ENCODE assay signal across 8 cellular contexts in the genomic region with DNA sequence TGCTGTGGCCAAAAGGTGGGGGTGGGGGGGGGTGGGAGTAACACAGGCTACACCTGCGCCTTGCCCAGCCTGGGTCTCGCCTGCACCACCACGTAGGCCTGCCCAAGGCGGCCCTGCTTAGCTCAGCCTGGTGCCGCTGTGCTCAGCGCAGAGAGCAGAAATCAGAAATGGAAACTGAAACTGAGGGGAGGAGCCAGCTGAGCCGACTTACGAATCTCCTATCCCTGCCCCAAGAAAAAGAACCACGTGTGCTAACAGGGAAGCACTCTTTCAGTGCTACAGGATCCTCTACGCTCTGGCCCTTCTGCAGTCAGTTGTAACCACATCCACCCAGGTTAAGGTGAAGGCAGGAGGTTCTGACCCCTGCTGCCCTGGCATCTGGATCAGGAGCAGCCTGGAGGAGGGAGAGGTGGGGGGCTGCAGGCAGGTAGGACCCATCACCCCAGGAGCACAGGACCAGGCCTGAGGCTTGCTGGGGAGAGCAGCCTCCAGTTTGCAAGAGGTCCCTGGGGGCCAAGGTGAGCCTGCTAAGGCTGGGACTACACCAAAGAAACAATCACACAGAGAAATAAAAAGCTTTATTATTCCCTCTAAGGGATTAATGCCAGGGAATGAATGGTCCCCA. TPM values are rescaled to one million over a fixed set of nuclear protein-coding genes. Genes with fewer than 3 reads are reported as not detected.
DNase-seq lines count a peak whose midpoint lies in the region; ATAC-seq and TF ChIP-seq lines count a peak whose summit lies in the region.

TSS of gene DHX58 (minus strand) at position 163 of the 625 bp plus-strand sequence. CDS start 822 bp downstream, outside the sequence.

- peak within 1 kb of the TSS; percentile 70 for H3K4me3 Mint-ChIP-seq in activated T-cell treated with anti-CD3 and anti-CD28 coated beads, Interleukin-2, amount 50 U/mL, for 24 hours

- no peaks in the 10 kb centered on the region for H3F3A ChIP-seq in OCI-LY1 (ENCODE audit: insufficient read depth, low read length)

- no peaks in the 10 kb centered on the region for H3K9me3 Mint-ChIP-seq in activated T-cell treated with anti-CD3 and anti-CD28 coated beads, Interleukin-2, amount 50 U/mL, for 24 hours

- H3K9ac ChIP-seq in OCI-LY1 (ENCODE audit: low read length), result peak within 1 kb of the TSS; percentile 82
- peak within 1 kb of the TSS; percentile 40 for H3K9ac ChIP-seq in fibroblast of lung (ENCODE audit: insufficient read depth, low read length)

- no peaks in the 10 kb centered on the region for H3K9me3 ChIP-seq in OCI-LY1 (ENCODE audit: low read length)
- H3K9me3 ChIP-seq in fibroblast of lung (ENCODE audit: control insufficient read depth, insufficient read depth, low read depth, low read length), result no peaks in the 10 kb centered on the region
- H3K9me3 ChIP-seq in thoracic aorta, result no peaks in the 10 kb centered on the region

- H3K27me3 Mint-ChIP-seq in activated T-cell treated with anti-CD3 and anti-CD28 coated beads, Interleukin-2, amount 50 U/mL, for 24 hours, result no peaks in the 10 kb centered on the region

- H3K36me3 ChIP-seq in OCI-LY1 (ENCODE audit: insufficient read depth, low read length) (peaks cover 27% of the 10 kb centered on the region; the same call in 1 of the 2 replicates), fibroblast of lung (ENCODE audit: control insufficient read depth, insufficient read depth, low read length) (peaks cover 21% of the 10 kb centered on the region), thoracic aorta (peaks cover 6% of the 10 kb centered on the region)

- H3K79me2 ChIP-seq in OCI-LY1 (ENCODE audit: insufficient read depth, low read length) (no peaks in the 10 kb centered on the region), fibroblast of lung (ENCODE audit: control insufficient read depth, insufficient read depth, low read length) (no peaks in the 10 kb centered on the region)

- TF ChIP-seq CTCF in 22Rv1 (IDR thresholded peaks at IDR 0.05), result no peak
- TF ChIP-seq CTCF in OCI-LY1 (IDR thresholded peaks at IDR 0.05; ENCODE audit: low read length), result no peak
- no peak for TF ChIP-seq CTCF in fibroblast of lung (conservative IDR thresholded peaks at IDR 0.05 in 1 of 2, IDR thresholded peaks at IDR 0.05 in 1 of 2; ENCODE audit: low read depth in 1 of 2, low read length in 2 of 2)
- no peak for TF ChIP-seq CTCF in thoracic aorta (IDR thresholded peaks at IDR 0.05)

- peak; percentile 80 for DNase-seq in activated T-cell treated with anti-CD3 and anti-CD28 coated beads, Interleukin-2, amount 50 U/mL, for 24 hours
- DNase-seq in fibroblast of lung (ENCODE audit: low read depth in 2 of 2) (peak; percentile 61 to 87), occipital lobe (lab: John Stamatoyannopoulos, UW) (peak; percentile 72), thoracic aorta (ENCODE audit: low spot score) (no peak)

- H3K4me2 ChIP-seq in OCI-LY1 (ENCODE audit: low read length) (peak within 1 kb of the TSS; percentile 91), fibroblast of lung (ENCODE audit: extremely low read depth, insufficient read depth, low read length) (peak within 1 kb of the TSS; percentile 91)

- H3K27me3 ChIP-seq in OCI-LY1 (ENCODE audit: insufficient read depth, low read length) (no peaks in the 10 kb centered on the region), fibroblast of lung (ENCODE audit: control insufficient read depth, insufficient read depth, low read length) (no peaks in the 10 kb centered on the region), thoracic aorta (replicated peaks; ENCODE audit: insufficient read depth) (no peaks in the 10 kb centered on the region)

- no peaks in the 10 kb centered on the region for H4K20me1 ChIP-seq in OCI-LY1 (ENCODE audit: insufficient read depth, low read length)
- no peaks in the 10 kb centered on the region for H4K20me1 ChIP-seq in fibroblast of lung (ENCODE audit: control insufficient read depth, extremely low read depth, insufficient read depth, low read length)

- peaks cover 44% of the 10 kb centered on the region for H3K36me3 Mint-ChIP-seq in activated T-cell treated with anti-CD3 and anti-CD28 coated beads, Interleukin-2, amount 50 U/mL, for 24 hours (ENCODE audit: low read depth)

- H3K4me1 ChIP-seq in OCI-LY1 (ENCODE audit: insufficient read depth, low read length, severe bottlenecking) (peaks cover 63% of the 10 kb centered on the region), fibroblast of lung (ENCODE audit: control insufficient read depth, extremely low read depth, insufficient read depth, low read length) (peaks cover 9% of the 10 kb centered on the region), thoracic aorta (ENCODE audit: control insufficient read depth in 1 of 2, low read depth in 2 of 2) (peaks cover 14 to 20% of the 10 kb centered on the region in 2 donors)

- H2AFZ ChIP-seq in OCI-LY1 (ENCODE audit: low read length) (no peak within 1 kb of the TSS), fibroblast of lung (ENCODE audit: low read length) (peak within 1 kb of the TSS; percentile 81)

- peak within 1 kb of the TSS; percentile 96 for H3K27ac Mint-ChIP-seq in activated T-cell treated with anti-CD3 and anti-CD28 coated beads, Interleukin-2, amount 50 U/mL, for 24 hours

- ATAC-seq in HG03066 (IDR thresholded peaks at IDR 0.05; ENCODE audit: low read depth, unreplicated experiment) (peak; percentile 71), thoracic aorta (ENCODE audit: insufficient number of reproducible peaks, low FRiP score, low read depth) (peak; percentile 93)

- peak within 1 kb of the TSS; percentile 73 for H3K27ac ChIP-seq in 22Rv1
- peak within 1 kb of the TSS; percentile 71 for H3K27ac ChIP-seq in OCI-LY1 (ENCODE audit: low read depth, low read length, poor library complexity, severe bottlenecking)
- peak within 1 kb of the TSS; percentile 68 for H3K27ac ChIP-seq in fibroblast of lung (ENCODE audit: insufficient read depth, low read length)
- H3K27ac ChIP-seq in thoracic aorta, result peak within 1 kb of the TSS; percentile 84 to 90

- H3K9me2 ChIP-seq in OCI-LY1 (ENCODE audit: low read depth, low read length), result no peaks in the 10 kb centered on the region

- H3K4me3 ChIP-seq in OCI-LY1 (ENCODE audit: low read depth, low read length, poor library complexity, severe bottlenecking) (peak within 1 kb of the TSS; percentile 69), fibroblast of lung (replicated peaks in 1 of 4; ENCODE audit: control extremely low read depth in 1 of 4, insufficient read depth in 1 of 4, low read depth in 3 of 4, low read length in 4 of 4) (peak within 1 kb of the TSS; percentile 9 to 68 (median 54)), thoracic aorta (peak within 1 kb of the TSS; percentile 80)

- peaks cover 46% of the 10 kb centered on the region for H3K4me1 Mint-ChIP-seq in activated T-cell treated with anti-CD3 and anti-CD28 coated beads, Interleukin-2, amount 50 U/mL, for 24 hours (ENCODE audit: low read depth)

- TF ChIP-seq POLR2A in GM18526 (IDR thresholded peaks at IDR 0.05; ENCODE audit: extremely low read depth, insufficient read length), result peak; percentile 95

RNA-seq across cellular contexts. Expression of gene DHX58, which starts in this region (rescaled TPM):
- total RNA-seq in fibroblast of lung (12.3 and 18.3 TPM in 2 replicates), occipital lobe (1.1 TPM), thoracic aorta (10 to 100 TPM; 13.7 to 18.5 TPM)
- polyA plus RNA-seq in fibroblast of lung, result 7.1 and 8.0 TPM in 2 replicates
- 8.6 and 8.9 TPM in 2 replicates for polyA plus RNA-seq in fibroblast of lung (2012)
- polyA minus RNA-seq in fibroblast of lung (ENCODE audit: low replicate concordance), result 14.4 and 24.3 TPM in 2 replicates
